Comparison of ENCODE assay signal across 19 cellular contexts in genomic region chr6:168575346-168576098, GRCh38.
A peak's percentile ranks its signal among the peaks of the same experiment; 100 is the strongest.
DNase-seq lines count a peak whose midpoint lies in the region; ATAC-seq and TF ChIP-seq lines count a peak whose summit lies in the region.
"Had no signal": no experiment of that assay in that cellular context is flagged by ENCODE, and none has a peak within 500 bp of the region (broad histone marks: within the 10 kb centered on the region; RNA-seq: fewer than 3 reads in every experiment).

No MANE protein-coding gene starts in this region.

- TF ChIP-seq CTCF in H9 (conservative IDR thresholded peaks at IDR 0.05) = no peak
- TF ChIP-seq CTCF in esophagus muscularis mucosa (IDR thresholded peaks at IDR 0.05) = no peak
- TF ChIP-seq CTCF in neural progenitor cell (IDR thresholded peaks at IDR 0.05) = no peak
- no peak for TF ChIP-seq CTCF in stomach (IDR thresholded peaks at IDR 0.05)

- H3K56ac ChIP-seq in H9 (ENCODE audit: insufficient read length, low read depth, low read length) = no peak overlapping the region

- no peak overlapping the region for H3K4ac ChIP-seq in H9 (ENCODE audit: low read depth, low read length)

- H3K4me1 Mint-ChIP-seq in H9 (peaks cover 19 to 24% of the 10 kb centered on the region in 2 experiments), neural progenitor cell (peaks cover 11% of the 10 kb centered on the region)

- H3K18ac ChIP-seq in H9 (ENCODE audit: insufficient read length, low read depth, low read length) = no peak overlapping the region

- no peak overlapping the region for H2BK120ac ChIP-seq in H9 (ENCODE audit: low read depth, low read length, poor library complexity, severe bottlenecking)

- no peaks in the 10 kb centered on the region for H3K9me3 ChIP-seq in H9 (ENCODE audit: control insufficient read depth, low read depth, low read length)
- no peaks in the 10 kb centered on the region for H3K9me3 ChIP-seq in esophagus muscularis mucosa
- H3K9me3 ChIP-seq in neural progenitor cell (ENCODE audit: low read depth) = no peaks in the 10 kb centered on the region
- H3K9me3 ChIP-seq in stomach = no peaks in the 10 kb centered on the region
- no peaks in the 10 kb centered on the region for H3K9me3 ChIP-seq in Karpas-422 (ENCODE audit: low read length)
- H3K9me3 ChIP-seq: HAP-1 had no signal

- H2BK12ac ChIP-seq in H9 (ENCODE audit: insufficient read length, low read depth, low read length) = no peak overlapping the region

- H4K8ac ChIP-seq in H9 (replicated peaks; ENCODE audit: insufficient read length, low read depth, low read length) = no peak overlapping the region

- H3K36me3 ChIP-seq in esophagus muscularis mucosa = no peaks in the 10 kb centered on the region
- no peaks in the 10 kb centered on the region for H3K36me3 ChIP-seq in neural progenitor cell
- H3K36me3 ChIP-seq in stomach = no peaks in the 10 kb centered on the region
- no peaks in the 10 kb centered on the region for H3K36me3 ChIP-seq in Karpas-422 (ENCODE audit: insufficient read depth, low read length)
- H3K36me3 ChIP-seq: BLaER1, HAP-1 had no signal

- H4K91ac ChIP-seq in H9 (ENCODE audit: insufficient read length, low read depth, low read length) = no peak overlapping the region

- H3K4me2 ChIP-seq in H9 (ENCODE audit: insufficient read depth, insufficient read length, low read length) (no peak overlapping the region), neural progenitor cell (no peak overlapping the region), Karpas-422 (ENCODE audit: low read depth, low read length, poor library complexity, severe bottlenecking) (no peak overlapping the region)
- H3K4me2 ChIP-seq: BLaER1 had no signal

- no CpG with 5 or more reads among the region's 15 CpGs for WGBS in H9 (ENCODE audit: extremely low coverage, insufficient read length, low lambda C conversion rate)
- 70% methylated on average over 15 of the region's 15 CpGs for WGBS in esophagus muscularis mucosa
- 75 to 90% (median 85%) methylated on average over 12 to 15 of the region's 15 CpGs for whole genome bisulfite sequencing in stomach, 5 donors

- H3K36me3 Mint-ChIP-seq in H9 (ENCODE audit: insufficient read depth in 1 of 3, low read depth in 3 of 3) = no peaks in the 10 kb centered on the region
- no peaks in the 10 kb centered on the region for H3K36me3 Mint-ChIP-seq in neural progenitor cell
- H3K36me3 Mint-ChIP-seq: CD8-positive, alpha-beta T cell had no signal

- no peaks in the 10 kb centered on the region for H4K20me1 ChIP-seq in H9 (ENCODE audit: control insufficient read depth, insufficient read depth, insufficient read length)
- no peaks in the 10 kb centered on the region for H4K20me1 ChIP-seq in neural progenitor cell (ENCODE audit: low read depth)
- H4K20me1 ChIP-seq in Karpas-422 (ENCODE audit: insufficient read depth, low read depth, low read length) = no peaks in the 10 kb centered on the region
- H4K20me1 ChIP-seq: BLaER1 had no signal

- ATAC-seq in HG02798 (IDR thresholded peaks at IDR 0.05; ENCODE audit: poor library complexity, unreplicated experiment) = no peak
- ATAC-seq: CD8-positive, alpha-beta T cell had no signal

- H3K14ac ChIP-seq in H9 (ENCODE audit: insufficient read depth, low read length) = peak overlapping the region; percentile 41; the same call in 1 of the 2 replicates

- H3K27me3 ChIP-seq in H9 (ENCODE audit: insufficient read depth, low read length) (no peaks in the 10 kb centered on the region), esophagus muscularis mucosa (no peaks in the 10 kb centered on the region), neural progenitor cell (no peaks in the 10 kb centered on the region), stomach (no peaks in the 10 kb centered on the region), Karpas-422 (ENCODE audit: low read length) (no peaks in the 10 kb centered on the region)
- H3K27me3 ChIP-seq: BLaER1 had no signal

- peak overlapping the region; percentile 15 to 44 (median 22) for H3K4me3 ChIP-seq in esophagus muscularis mucosa
- H3K4me3 ChIP-seq in neural progenitor cell = no peak overlapping the region
- no peak overlapping the region for H3K4me3 ChIP-seq in stomach
- no peak overlapping the region for H3K4me3 ChIP-seq in Karpas-422 (ENCODE audit: low read length)
- H3K4me3 ChIP-seq: BLaER1, HAP-1 had no signal

- no peak overlapping the region for H3K27ac ChIP-seq in H9 (ENCODE audit: insufficient read length, low read depth, low read length)
- peak overlapping the region; percentile 76 to 84 (median 82) for H3K27ac ChIP-seq in esophagus muscularis mucosa (replicated peaks in 1 of 4)
- H3K27ac ChIP-seq in neural progenitor cell = no peak overlapping the region
- H3K27ac ChIP-seq in stomach = peak overlapping the region in 4 of 5 donors; percentile 20 to 86 (median 68)
- H3K27ac ChIP-seq in Karpas-422 (ENCODE audit: low read length) = no peak overlapping the region
- H3K27ac ChIP-seq: BLaER1 had no signal

- H3K4me3 Mint-ChIP-seq in H9 (no peak overlapping the region), neural progenitor cell (no peak overlapping the region)
- H3K4me3 Mint-ChIP-seq: CD8-positive, alpha-beta T cell had no signal

- H3K9me3 Mint-ChIP-seq in H9 (no peaks in the 10 kb centered on the region), neural progenitor cell (no peaks in the 10 kb centered on the region)
- H3K9me3 Mint-ChIP-seq: CD8-positive, alpha-beta T cell had no signal

- H3K79me1 ChIP-seq in H9 (ENCODE audit: insufficient read depth, low read depth, low read length, poor library complexity, severe bottlenecking) = no peaks in the 10 kb centered on the region

- no peaks in the 10 kb centered on the region for H3K4me1 ChIP-seq in H9 (ENCODE audit: insufficient read depth, low read length)
- H3K4me1 ChIP-seq in esophagus muscularis mucosa = peaks cover 17 to 65% (median 52%) of the 10 kb centered on the region in 4 donors
- H3K4me1 ChIP-seq in neural progenitor cell = peaks cover 9% of the 10 kb centered on the region
- H3K4me1 ChIP-seq in stomach = peaks cover 4 to 41% (median 13%) of the 10 kb centered on the region in 4 donors
- no peaks in the 10 kb centered on the region for H3K4me1 ChIP-seq in Karpas-422 (ENCODE audit: low read length)
- H3K4me1 ChIP-seq: BLaER1, HAP-1 had no signal

- no peak overlapping the region for H3K23ac ChIP-seq in H9 (ENCODE audit: insufficient read length, low read depth, low read length)

- TF ChIP-seq EP300 in esophagus muscularis mucosa (IDR thresholded peaks at IDR 0.05) (no peak), stomach (IDR thresholded peaks at IDR 0.05) (no peak)

- H2AK5ac ChIP-seq in H9 (ENCODE audit: insufficient read length, low read length) = no peak overlapping the region

- H3K79me2 ChIP-seq in H9 (ENCODE audit: insufficient read depth, low read length) = no peaks in the 10 kb centered on the region
- no peaks in the 10 kb centered on the region for H3K79me2 ChIP-seq in neural progenitor cell (ENCODE audit: low read depth)
- H3K79me2 ChIP-seq in Karpas-422 (ENCODE audit: low read length) = no peaks in the 10 kb centered on the region

- peaks cover 4% of the 10 kb centered on the region; the same call in 1 of the 2 replicates for H3K27me3 Mint-ChIP-seq in H9 (ENCODE audit: low read depth)
- peaks cover 2% of the 10 kb centered on the region for H3K27me3 Mint-ChIP-seq in neural progenitor cell (ENCODE audit: insufficient read depth, low read depth)

- H3T11ph ChIP-seq in H9 (ENCODE audit: low read length) = no peak overlapping the region

- H3K9ac ChIP-seq in H9 (ENCODE audit: extremely low read depth, insufficient read length, low read length) (no peak overlapping the region), neural progenitor cell (no peak overlapping the region), Karpas-422 (ENCODE audit: low read length) (no peak overlapping the region)
- H3K9ac ChIP-seq: BLaER1 had no signal

- H2BK5ac ChIP-seq in H9 (ENCODE audit: insufficient read length, low read length) = no peak overlapping the region

- H3K27ac Mint-ChIP-seq in H9 = no peak overlapping the region
- peak overlapping the region; percentile 72 for H3K27ac Mint-ChIP-seq in neural progenitor cell
- H3K27ac Mint-ChIP-seq: CD8-positive, alpha-beta T cell had no signal

- no peak for DNase-seq in H9
- no peak for DNase-seq in esophagus muscularis mucosa (ENCODE audit: extremely low spot score)
- DNase-seq in neural progenitor cell (ENCODE audit: low spot score) = no peak
- no peak for DNase-seq in stomach
- no peak for DNase-seq in Karpas-422
- DNase-seq in HuH-7.5 (ENCODE audit: low spot score) = no peak
- no peak for DNase-seq in DMS79 (lab: John Stamatoyannopoulos, UW)
- DNase-seq: CD8-positive, alpha-beta T cell; MM.1S; NCI-H1105; NCI-H1694 treated with DMSO at 0.1 percent for 48 hours; NCI-H2107; NCI-H345; NCI-H69; NK-92 treated with Interleukin-12 subunit alpha and Interleukin-12 subunit beta, amount 100 ng/mL, for 24 hours; SHP77 had no signal

- no peak overlapping the region for H2AFZ ChIP-seq in H9 (ENCODE audit: low read length)
- H2AFZ ChIP-seq in neural progenitor cell (replicated peaks) = peak overlapping the region; percentile 73
- H2AFZ ChIP-seq in Karpas-422 (ENCODE audit: low read length) = no peak overlapping the region

- intact Hi-C loops in esophagus muscularis mucosa (cut with DNase I) (no loop called here), stomach (cut with DNase I; ENCODE audit: low total_unique reads) (no loop called here)

- no peaks in the 10 kb centered on the region for H3F3A ChIP-seq in neural progenitor cell (ENCODE audit: low read depth)

- H3K23me2 ChIP-seq in H9 (ENCODE audit: insufficient read length, low read depth, low read length, poor library complexity, severe bottlenecking) = no peaks in the 10 kb centered on the region

- H2BK20ac ChIP-seq in H9 (ENCODE audit: low read depth, low read length, poor library complexity, severe bottlenecking) = no peak overlapping the region

- TF ChIP-seq POLR2A in esophagus muscularis mucosa (IDR thresholded peaks at IDR 0.05; ENCODE audit: low read depth) (no peak), stomach (IDR thresholded peaks at IDR 0.05) (no peak)

- no peak overlapping the region for H4K5ac ChIP-seq in H9 (ENCODE audit: insufficient read length, low read depth, low read length)

- H2BK15ac ChIP-seq in H9 (ENCODE audit: low read depth, low read length) = no peak overlapping the region

- no peaks in the 10 kb centered on the region for H3K9me2 ChIP-seq in Karpas-422 (replicated peaks; ENCODE audit: insufficient read depth, low read length)

Comparison
In these comparisons a context has a peak if more than half of its experiments do, and no peak if none do; other contexts are left out.
1. H3K27ac ChIP-seq: peak in esophagus muscularis mucosa (4 of 4) and stomach (4 of 5); none in H9 (single experiment), neural progenitor cell (single experiment) and Karpas-422 (single experiment).
2. H3K4me3 ChIP-seq: peak in esophagus muscularis mucosa (4 of 4); none in neural progenitor cell (single experiment), stomach (0 of 4) and Karpas-422 (single experiment).